ENCODE assay signal across 14 cellular contexts in genomic region chr6:142874676-142875075, GRCh38.
DNase-seq lines count a peak whose midpoint lies in the region; ATAC-seq and TF ChIP-seq lines count a peak whose summit lies in the region.
"Had no signal": no experiment of that assay in that cellular context is flagged by ENCODE, and none has a peak within 500 bp of the region (broad histone marks: within the 10 kb centered on the region; RNA-seq: fewer than 3 reads in every experiment).

No MANE protein-coding gene starts in this region.

- H3K18ac ChIP-seq in mesenchymal stem cell (ENCODE audit: low read depth in 1 of 2, low read length in 2 of 2): no peak overlapping the region

- no peak overlapping the region for H3K9ac ChIP-seq in mesenchymal stem cell (ENCODE audit: low read length)

- H3K4ac ChIP-seq in mesenchymal stem cell (ENCODE audit: low read depth in 1 of 2, low read length in 2 of 2): no peak overlapping the region

- no peak overlapping the region for H2BK120ac ChIP-seq in mesenchymal stem cell (ENCODE audit: low read depth, low read length)

- H2BK5ac ChIP-seq in mesenchymal stem cell (ENCODE audit: low read depth, low read length, poor library complexity, severe bottlenecking): no peak overlapping the region

- 0% methylated on average over 1 of the region's 1 CpG for WGBS in mesenchymal stem cell

- peaks cover 23% of the 10 kb centered on the region for H3K79me1 ChIP-seq in mesenchymal stem cell (replicated peaks; ENCODE audit: low read length, poor library complexity, severe bottlenecking)

- peaks cover 91 to 93% (median 92%) of the 10 kb centered on the region in 3 donors for H3K4me1 Mint-ChIP-seq in T-cell

- H3K9me3 ChIP-seq in right atrium auricular region: no peaks in the 10 kb centered on the region
- H3K9me3 ChIP-seq in mesenchymal stem cell (ENCODE audit: control insufficient read depth, low read length): peaks cover 5% of the 10 kb centered on the region
- H3K9me3 ChIP-seq: uterus had no signal

- no peak for DNase-seq in right atrium auricular region (ENCODE audit: low spot score)
- no peak for DNase-seq in cardiac septum (ENCODE audit: low spot score)
- DNase-seq in T-cell: no peak
- DNase-seq in foreskin keratinocyte: no peak
- DNase-seq in stimulated activated CD4-positive, alpha-beta T cell treated with anti-CD3 and anti-CD28 coated beads, Interleukin-4, amount 100 ng/mL, for 24 hours: no peak
- DNase-seq in mesenchymal stem cell: no peak
- no peak for DNase-seq in NK-92 treated with Interleukin-12 subunit alpha and Interleukin-12 subunit beta, amount 100 ng/mL, for 24 hours (lab: John Stamatoyannopoulos, UW)
- DNase-seq: central memory CD4-positive, alpha-beta T cell; H9; T1000; uterus had no signal

- no peak overlapping the region for H4K91ac ChIP-seq in mesenchymal stem cell (ENCODE audit: low read length)

- no peak for TF ChIP-seq CTCF in right atrium auricular region (IDR thresholded peaks at IDR 0.05)
- no peak for TF ChIP-seq CTCF in foreskin keratinocyte (conservative IDR thresholded peaks at IDR 0.05)

- intact Hi-C loops in cardiac septum (cut with DNase I): no loop called here

- H2AK5ac ChIP-seq in mesenchymal stem cell (ENCODE audit: low read length, severe bottlenecking): no peak overlapping the region

- H3K4me1 ChIP-seq in right atrium auricular region (peaks cover 0 to 62% of the 10 kb centered on the region in 2 donors), foreskin keratinocyte (peaks cover 21% of the 10 kb centered on the region), mesenchymal stem cell (ENCODE audit: control insufficient read depth, insufficient read depth, low read depth, low read length) (no peaks in the 10 kb centered on the region)
- H3K4me1 ChIP-seq: uterus had no signal

- no peak overlapping the region for H4K8ac ChIP-seq in mesenchymal stem cell (ENCODE audit: low read length)

- H3K36me3 Mint-ChIP-seq in T-cell: peaks cover 39% of the 10 kb centered on the region

- H3K27ac Mint-ChIP-seq in T-cell: peak overlapping the region; percentile 79 to 85
- H3K27ac Mint-ChIP-seq: nephron had no signal

- H3K23ac ChIP-seq in mesenchymal stem cell (ENCODE audit: low read length in 2 of 2): no peak overlapping the region

- H3K36me3 ChIP-seq in right atrium auricular region (no peaks in the 10 kb centered on the region), mesenchymal stem cell (ENCODE audit: control insufficient read depth in 1 of 2, insufficient read depth in 2 of 2, low read depth in 1 of 2, low read length in 2 of 2) (peaks cover 0 to 3% of the 10 kb centered on the region in 2 experiments)
- H3K36me3 ChIP-seq: uterus had no signal

- no peaks in the 10 kb centered on the region for H3K27me3 ChIP-seq in right atrium auricular region
- no peaks in the 10 kb centered on the region for H3K27me3 ChIP-seq in foreskin keratinocyte
- H3K27me3 ChIP-seq in mesenchymal stem cell (ENCODE audit: control insufficient read depth in 1 of 2, insufficient read depth in 1 of 2, low read length in 2 of 2): no peaks in the 10 kb centered on the region
- H3K27me3 ChIP-seq: uterus had no signal

- CTCF ChIA-PET in T-cell (lab: Charles Lee): interaction anchor here (0.6 to 1.1 kb wide), 3 partner anchors 8 to 184 kb away, joined by 3 read pairs; no protein-coding TSS in a partner anchor

- H2BK15ac ChIP-seq in mesenchymal stem cell (ENCODE audit: low read depth, poor library complexity, severe bottlenecking): no peak overlapping the region

- no peak overlapping the region for H3K4me2 ChIP-seq in mesenchymal stem cell (ENCODE audit: low read length, poor library complexity, severe bottlenecking)

- no peak overlapping the region for H3K14ac ChIP-seq in mesenchymal stem cell (ENCODE audit: low read length in 2 of 2)

- H2BK12ac ChIP-seq in mesenchymal stem cell (ENCODE audit: low read length in 2 of 2): no peak overlapping the region

- H3K27ac ChIP-seq in right atrium auricular region: peak overlapping the region; percentile 24 to 88
- peak overlapping the region; percentile 6 for H3K27ac ChIP-seq in foreskin keratinocyte
- H3K27ac ChIP-seq in mesenchymal stem cell (ENCODE audit: low read length, poor library complexity, severe bottlenecking): no peak overlapping the region
- H3K27ac ChIP-seq: C4-2B, uterus had no signal

- peak overlapping the region in 1 of 3 donors; percentile 9 for H3K4me3 Mint-ChIP-seq in T-cell
- H3K4me3 Mint-ChIP-seq: H9, nephron had no signal

- ATAC-seq in T-cell (replicated peaks in 1 of 4) (no peak), foreskin keratinocyte (peak; percentile 17), HG03439 (IDR thresholded peaks at IDR 0.05; ENCODE audit: unreplicated experiment) (no peak)

- H3K27me3 Mint-ChIP-seq in T-cell: no peaks in the 10 kb centered on the region

- H3K4me3 ChIP-seq in right atrium auricular region (no peak overlapping the region), mesenchymal stem cell (ENCODE audit: insufficient read depth in 1 of 2, low read depth in 1 of 2, low read length in 2 of 2) (no peak overlapping the region)
- H3K4me3 ChIP-seq: uterus had no signal

- H2AFZ ChIP-seq in mesenchymal stem cell (ENCODE audit: low read depth, low read length): no peak overlapping the region

- POLR2A ChIA-PET in T-cell (lab: Charles Lee): interaction anchor here (0.5 to 1.5 kb wide), 3 partner anchors 9 to 72 kb away, joined by 3 to 6 read pairs (median 5); no protein-coding TSS in a partner anchor

- no peaks in the 10 kb centered on the region for H3K9me3 Mint-ChIP-seq in T-cell
- H3K9me3 Mint-ChIP-seq: H9 had no signal
